In the genomic region with DNA sequence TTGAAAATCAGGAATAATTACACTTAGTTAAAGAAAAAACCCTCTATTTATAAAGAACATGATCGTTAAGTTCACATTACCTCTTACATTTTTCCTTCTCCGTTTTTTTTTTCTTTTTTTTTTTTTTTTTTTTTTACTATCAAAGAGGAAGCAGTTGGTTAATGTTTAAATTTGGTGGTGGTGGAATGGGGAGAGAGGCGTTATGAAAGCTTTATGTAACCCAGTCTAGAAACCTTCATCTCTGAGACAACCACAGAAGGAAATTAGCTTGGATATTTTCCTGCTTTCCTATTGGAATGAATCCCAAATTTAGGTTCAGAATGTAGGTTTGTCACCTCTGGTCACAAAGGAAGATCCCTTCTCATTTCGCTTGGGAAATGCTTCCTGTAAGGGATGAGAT, we compare ENCODE assay signal across 1 cellular context.
TF ChIP-seq lines count a peak whose summit lies in the region.

No MANE protein-coding gene starts in this region.

TF ChIP-seq in GM23338, 12 proteins besides CTCF, POLR2A, EP300 and RAD21 (continued from another document):
- TF ChIP-seq, protein P1, sequence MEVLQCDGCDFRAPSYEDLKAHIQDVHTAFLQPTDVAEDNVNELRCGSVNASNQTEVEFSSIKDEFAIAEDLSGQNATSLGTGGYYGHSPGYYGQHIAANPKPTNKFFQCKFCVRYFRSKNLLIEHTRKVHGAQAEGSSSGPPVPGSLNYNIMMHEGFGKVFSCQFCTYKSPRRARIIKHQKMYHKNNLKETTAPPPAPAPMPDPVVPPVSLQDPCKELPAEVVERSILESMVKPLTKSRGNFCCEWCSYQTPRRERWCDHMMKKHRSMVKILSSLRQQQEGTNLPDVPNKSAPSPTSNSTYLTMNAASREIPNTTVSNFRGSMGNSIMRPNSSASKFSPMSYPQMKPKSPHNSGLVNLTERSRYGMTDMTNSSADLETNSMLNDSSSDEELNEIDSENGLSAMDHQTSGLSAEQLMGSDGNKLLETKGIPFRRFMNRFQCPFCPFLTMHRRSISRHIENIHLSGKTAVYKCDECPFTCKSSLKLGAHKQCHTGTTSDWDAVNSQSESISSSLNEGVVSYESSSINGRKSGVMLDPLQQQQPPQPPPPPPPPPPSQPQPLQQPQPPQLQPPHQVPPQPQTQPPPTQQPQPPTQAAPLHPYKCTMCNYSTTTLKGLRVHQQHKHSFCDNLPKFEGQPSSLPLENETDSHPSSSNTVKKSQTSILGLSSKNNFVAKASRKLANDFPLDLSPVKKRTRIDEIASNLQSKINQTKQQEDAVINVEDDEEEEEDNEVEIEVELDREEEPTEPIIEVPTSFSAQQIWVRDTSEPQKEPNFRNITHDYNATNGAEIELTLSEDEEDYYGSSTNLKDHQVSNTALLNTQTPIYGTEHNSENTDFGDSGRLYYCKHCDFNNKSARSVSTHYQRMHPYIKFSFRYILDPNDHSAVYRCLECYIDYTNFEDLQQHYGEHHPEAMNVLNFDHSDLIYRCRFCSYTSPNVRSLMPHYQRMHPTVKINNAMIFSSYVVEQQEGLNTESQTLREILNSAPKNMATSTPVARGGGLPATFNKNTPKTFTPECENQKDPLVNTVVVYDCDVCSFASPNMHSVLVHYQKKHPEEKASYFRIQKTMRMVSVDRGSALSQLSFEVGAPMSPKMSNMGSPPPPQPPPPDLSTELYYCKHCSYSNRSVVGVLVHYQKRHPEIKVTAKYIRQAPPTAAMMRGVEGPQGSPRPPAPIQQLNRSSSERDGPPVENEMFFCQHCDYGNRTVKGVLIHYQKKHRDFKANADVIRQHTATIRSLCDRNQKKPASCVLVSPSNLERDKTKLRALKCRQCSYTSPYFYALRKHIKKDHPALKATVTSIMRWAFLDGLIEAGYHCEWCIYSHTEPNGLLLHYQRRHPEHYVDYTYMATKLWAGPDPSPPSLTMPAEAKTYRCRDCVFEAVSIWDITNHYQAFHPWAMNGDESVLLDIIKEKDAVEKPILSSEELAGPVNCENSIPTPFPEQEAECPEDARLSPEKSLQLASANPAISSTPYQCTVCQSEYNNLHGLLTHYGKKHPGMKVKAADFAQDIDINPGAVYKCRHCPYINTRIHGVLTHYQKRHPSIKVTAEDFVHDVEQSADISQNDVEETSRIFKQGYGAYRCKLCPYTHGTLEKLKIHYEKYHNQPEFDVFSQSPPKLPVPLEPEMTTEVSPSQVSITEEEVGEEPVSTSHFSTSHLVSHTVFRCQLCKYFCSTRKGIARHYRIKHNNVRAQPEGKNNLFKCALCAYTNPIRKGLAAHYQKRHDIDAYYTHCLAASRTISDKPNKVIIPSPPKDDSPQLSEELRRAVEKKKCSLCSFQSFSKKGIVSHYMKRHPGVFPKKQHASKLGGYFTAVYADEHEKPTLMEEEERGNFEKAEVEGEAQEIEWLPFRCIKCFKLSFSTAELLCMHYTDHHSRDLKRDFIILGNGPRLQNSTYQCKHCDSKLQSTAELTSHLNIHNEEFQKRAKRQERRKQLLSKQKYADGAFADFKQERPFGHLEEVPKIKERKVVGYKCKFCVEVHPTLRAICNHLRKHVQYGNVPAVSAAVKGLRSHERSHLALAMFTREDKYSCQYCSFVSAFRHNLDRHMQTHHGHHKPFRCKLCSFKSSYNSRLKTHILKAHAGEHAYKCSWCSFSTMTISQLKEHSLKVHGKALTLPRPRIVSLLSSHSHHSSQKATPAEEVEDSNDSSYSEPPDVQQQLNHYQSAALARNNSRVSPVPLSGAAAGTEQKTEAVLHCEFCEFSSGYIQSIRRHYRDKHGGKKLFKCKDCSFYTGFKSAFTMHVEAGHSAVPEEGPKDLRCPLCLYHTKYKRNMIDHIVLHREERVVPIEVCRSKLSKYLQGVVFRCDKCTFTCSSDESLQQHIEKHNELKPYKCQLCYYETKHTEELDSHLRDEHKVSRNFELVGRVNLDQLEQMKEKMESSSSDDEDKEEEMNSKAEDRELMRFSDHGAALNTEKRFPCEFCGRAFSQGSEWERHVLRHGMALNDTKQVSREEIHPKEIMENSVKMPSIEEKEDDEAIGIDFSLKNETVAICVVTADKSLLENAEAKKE (CRISPR knock-in tag; IDR thresholded peaks at IDR 0.05): no peak
- TF ChIP-seq EZH2phosphoT487 (IDR thresholded peaks at IDR 0.05; ENCODE audit: unreplicated experiment): no peak
- no peak for TF ChIP-seq EZH2 (IDR thresholded peaks at IDR 0.05; ENCODE audit: low read depth, unreplicated experiment)
- TF ChIP-seq CREB1 (CRISPR knock-in tag; IDR thresholded peaks at IDR 0.05; ENCODE audit: low read depth): no peak
- TF ChIP-seq, protein P2, sequence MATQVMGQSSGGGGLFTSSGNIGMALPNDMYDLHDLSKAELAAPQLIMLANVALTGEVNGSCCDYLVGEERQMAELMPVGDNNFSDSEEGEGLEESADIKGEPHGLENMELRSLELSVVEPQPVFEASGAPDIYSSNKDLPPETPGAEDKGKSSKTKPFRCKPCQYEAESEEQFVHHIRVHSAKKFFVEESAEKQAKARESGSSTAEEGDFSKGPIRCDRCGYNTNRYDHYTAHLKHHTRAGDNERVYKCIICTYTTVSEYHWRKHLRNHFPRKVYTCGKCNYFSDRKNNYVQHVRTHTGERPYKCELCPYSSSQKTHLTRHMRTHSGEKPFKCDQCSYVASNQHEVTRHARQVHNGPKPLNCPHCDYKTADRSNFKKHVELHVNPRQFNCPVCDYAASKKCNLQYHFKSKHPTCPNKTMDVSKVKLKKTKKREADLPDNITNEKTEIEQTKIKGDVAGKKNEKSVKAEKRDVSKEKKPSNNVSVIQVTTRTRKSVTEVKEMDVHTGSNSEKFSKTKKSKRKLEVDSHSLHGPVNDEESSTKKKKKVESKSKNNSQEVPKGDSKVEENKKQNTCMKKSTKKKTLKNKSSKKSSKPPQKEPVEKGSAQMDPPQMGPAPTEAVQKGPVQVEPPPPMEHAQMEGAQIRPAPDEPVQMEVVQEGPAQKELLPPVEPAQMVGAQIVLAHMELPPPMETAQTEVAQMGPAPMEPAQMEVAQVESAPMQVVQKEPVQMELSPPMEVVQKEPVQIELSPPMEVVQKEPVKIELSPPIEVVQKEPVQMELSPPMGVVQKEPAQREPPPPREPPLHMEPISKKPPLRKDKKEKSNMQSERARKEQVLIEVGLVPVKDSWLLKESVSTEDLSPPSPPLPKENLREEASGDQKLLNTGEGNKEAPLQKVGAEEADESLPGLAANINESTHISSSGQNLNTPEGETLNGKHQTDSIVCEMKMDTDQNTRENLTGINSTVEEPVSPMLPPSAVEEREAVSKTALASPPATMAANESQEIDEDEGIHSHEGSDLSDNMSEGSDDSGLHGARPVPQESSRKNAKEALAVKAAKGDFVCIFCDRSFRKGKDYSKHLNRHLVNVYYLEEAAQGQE (IDR thresholded peaks at IDR 0.05; ENCODE audit: unreplicated experiment): no peak
- TF ChIP-seq POLR2AphosphoS5 (IDR thresholded peaks at IDR 0.05; ENCODE audit: low read depth): no peak
- TF ChIP-seq, protein P3, sequence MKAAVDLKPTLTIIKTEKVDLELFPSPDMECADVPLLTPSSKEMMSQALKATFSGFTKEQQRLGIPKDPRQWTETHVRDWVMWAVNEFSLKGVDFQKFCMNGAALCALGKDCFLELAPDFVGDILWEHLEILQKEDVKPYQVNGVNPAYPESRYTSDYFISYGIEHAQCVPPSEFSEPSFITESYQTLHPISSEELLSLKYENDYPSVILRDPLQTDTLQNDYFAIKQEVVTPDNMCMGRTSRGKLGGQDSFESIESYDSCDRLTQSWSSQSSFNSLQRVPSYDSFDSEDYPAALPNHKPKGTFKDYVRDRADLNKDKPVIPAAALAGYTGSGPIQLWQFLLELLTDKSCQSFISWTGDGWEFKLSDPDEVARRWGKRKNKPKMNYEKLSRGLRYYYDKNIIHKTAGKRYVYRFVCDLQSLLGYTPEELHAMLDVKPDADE (IDR thresholded peaks at IDR 0.05): no peak
- no peak for TF ChIP-seq ZNF114 (CRISPR knock-in tag; IDR thresholded peaks at IDR 0.05)
- TF ChIP-seq ZNF331 (CRISPR knock-in tag; IDR thresholded peaks at IDR 0.05; ENCODE audit: low read depth): no peak
- TF ChIP-seq STAT1 (IDR thresholded peaks at IDR 0.05; ENCODE audit: unreplicated experiment): no peak
- no peak for TF ChIP-seq NANOG (IDR thresholded peaks at IDR 0.05; ENCODE audit: borderline replicate concordance)
